ENCODE assay signal across 8 cellular contexts in the genomic region with DNA sequence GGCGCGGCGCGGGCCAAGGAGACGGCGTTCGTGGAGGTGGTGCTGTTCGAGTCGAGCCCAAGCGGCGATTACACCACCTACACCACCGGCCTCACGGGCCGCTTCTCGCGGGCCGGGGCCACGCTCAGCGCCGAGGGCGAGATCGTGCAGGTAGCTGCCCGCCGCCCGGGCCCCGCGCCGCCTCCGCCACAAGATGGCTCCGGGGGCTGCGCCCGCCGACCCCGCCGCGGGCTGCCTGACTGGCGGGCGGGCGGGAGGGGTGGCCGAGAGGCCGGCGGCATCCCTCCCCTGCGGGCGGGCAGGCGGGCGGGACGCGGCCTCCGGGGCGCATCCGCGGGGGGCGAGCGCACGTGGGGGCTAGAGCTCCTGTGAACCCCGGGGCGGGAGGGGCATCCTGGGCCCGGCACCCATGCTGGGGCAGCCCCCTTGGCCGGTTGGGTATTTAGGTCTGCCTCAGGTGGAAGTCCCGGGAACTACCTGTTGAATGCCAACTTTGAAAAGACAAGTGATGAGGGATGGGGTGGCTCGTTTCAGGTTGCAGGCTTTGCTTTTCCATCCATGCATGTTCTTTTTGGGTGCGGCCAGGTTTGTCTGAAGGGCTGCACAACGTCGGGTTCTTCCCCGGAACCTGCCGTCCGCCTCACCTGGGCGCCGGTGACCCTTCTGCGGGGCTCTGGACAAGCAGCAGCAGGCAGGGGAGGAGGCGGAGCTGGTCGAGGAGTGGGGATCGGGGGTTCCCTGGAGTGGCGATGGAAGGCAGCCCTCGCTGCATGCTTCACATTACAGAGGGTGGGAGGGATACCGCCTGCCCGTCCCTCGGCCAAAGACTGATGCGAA. TPM values are rescaled to one million over a fixed set of nuclear protein-coding genes. Genes with fewer than 3 reads are reported as not detected.
DNase-seq lines count a peak whose midpoint lies in the region; ATAC-seq and TF ChIP-seq lines count a peak whose summit lies in the region.

No MANE protein-coding gene starts in this region.

- no peak for TF ChIP-seq POLR2A in GM18505 (IDR thresholded peaks at IDR 0.05; ENCODE audit: borderline replicate concordance, extremely low read depth, insufficient read depth, insufficient read length)

- H3K4me1 Mint-ChIP-seq in naive thymus-derived CD4-positive, alpha-beta T cell, result peaks cover 13 to 29% (median 21%) of the 10 kb centered on the region in 7 donors

- CTCF ChIA-PET in naive thymus-derived CD4-positive, alpha-beta T cell (lab: Charles Lee), result no interaction called here

- H3K36me3 ChIP-seq in naive thymus-derived CD4-positive, alpha-beta T cell (ENCODE audit: control insufficient read depth in 2 of 3, insufficient read depth in 3 of 3, low read length in 3 of 3), result no peaks in the 10 kb centered on the region
- no peaks in the 10 kb centered on the region for H3K36me3 ChIP-seq in urinary bladder (ENCODE audit: insufficient read depth)

- peaks cover 8 to 74% (median 16%) of the 10 kb centered on the region in 5 donors for H3K27me3 Mint-ChIP-seq in naive thymus-derived CD4-positive, alpha-beta T cell

- ATAC-seq in GM18505 (IDR thresholded peaks at IDR 0.05; ENCODE audit: unreplicated experiment), result peak; percentile 15
- ATAC-seq in naive thymus-derived CD4-positive, alpha-beta T cell, result peak; percentile 1
- ATAC-seq in GM19395 (IDR thresholded peaks at IDR 0.05; ENCODE audit: unreplicated experiment), result no peak

- POLR2A ChIA-PET in naive thymus-derived CD4-positive, alpha-beta T cell (lab: Charles Lee), result interaction anchor here (1.0 to 1.5 kb wide), 3 partner anchors 10 to 76 kb away, joined by 3 to 4 read pairs (median 3); no protein-coding TSS in a partner anchor

- no peak overlapping the region for H3K27ac ChIP-seq in naive thymus-derived CD4-positive, alpha-beta T cell (ENCODE audit: low read depth, low read length)
- H3K27ac ChIP-seq in urinary bladder (ENCODE audit: low read depth), result peak overlapping the region; percentile 32

- H3K27ac Mint-ChIP-seq in naive thymus-derived CD4-positive, alpha-beta T cell, result peak overlapping the region in 2 of 9 donors; percentile 29 to 43

- H3K9me3 ChIP-seq in naive thymus-derived CD4-positive, alpha-beta T cell (ENCODE audit: control insufficient read depth in 2 of 3, low read length in 3 of 3), result no peaks in the 10 kb centered on the region

- H3K9me3 Mint-ChIP-seq in naive thymus-derived CD4-positive, alpha-beta T cell, result peaks cover 0 to 2% (median 0%) of the 10 kb centered on the region in 11 donors

- peaks cover 0 to 3% of the 10 kb centered on the region in 2 donors for H3K27me3 ChIP-seq in naive thymus-derived CD4-positive, alpha-beta T cell (ENCODE audit: control insufficient read depth in 2 of 2, insufficient read depth in 2 of 2, low read length in 2 of 2)

- TF ChIP-seq CTCF in epithelial cell of esophagus (IDR thresholded peaks at IDR 0.05; ENCODE audit: insufficient read depth, low read depth, low read length, missing control alignments), result peak; percentile 29

- no peak for DNase-seq in Jurkat, Clone E6-1 (ENCODE audit: low read depth, low spot score)
- DNase-seq in activated CD8-positive, alpha-beta memory T cell treated with anti-CD3 and anti-CD28 coated beads for 24 hours, result peak; percentile 73
- DNase-seq in epithelial cell of esophagus (ENCODE audit: low read depth) (peak; percentile 64), SIG-M5 treated with dmso at 0.1 percent for 504 hours (lab: John Stamatoyannopoulos, UW; ENCODE audit: unreplicated experiment) (no peak)
- peak; percentile 18 to 57 (median 42) for DNase-seq in naive thymus-derived CD4-positive, alpha-beta T cell

- no peaks in the 10 kb centered on the region for H3K36me3 Mint-ChIP-seq in naive thymus-derived CD4-positive, alpha-beta T cell

- intact Hi-C loops in naive thymus-derived CD4-positive, alpha-beta T cell (cut with micrococcal nuclease), result loop anchor here (1.0 to 10.0 kb wide), 11 partner anchors 15 to 883 kb away; partner anchors contain the start of genes HSCB (in 2 of the 2), CCDC117 (in 1 of the 2), EWSR1 (in 1 of the 2) and UQCR10 (in 1 of the 2)

- peak overlapping the region; percentile 53 for H3K4me3 ChIP-seq in Jurkat, Clone E6-1 (ENCODE audit: low read length)
- H3K4me3 ChIP-seq in epithelial cell of esophagus (ENCODE audit: low read length) (peak overlapping the region; percentile 61), urinary bladder (ENCODE audit: low read depth, low read length) (peak overlapping the region; percentile 94)
- H3K4me3 ChIP-seq in naive thymus-derived CD4-positive, alpha-beta T cell (ENCODE audit: low read length), result peak overlapping the region; percentile 41

- H3K4me1 ChIP-seq in naive thymus-derived CD4-positive, alpha-beta T cell (ENCODE audit: control insufficient read depth in 2 of 2, insufficient read depth in 2 of 2, low read length in 2 of 2), result peaks cover 8 to 12% of the 10 kb centered on the region in 2 donors
- H3K4me1 ChIP-seq in urinary bladder (ENCODE audit: insufficient read depth), result no peaks in the 10 kb centered on the region

- peak overlapping the region; percentile 40 to 90 (median 78) for H3K4me3 Mint-ChIP-seq in naive thymus-derived CD4-positive, alpha-beta T cell

- WGBS in urinary bladder, result 3% methylated on average over 79 of the region's 79 CpGs

RNA-seq across cellular contexts. Expression of gene ZNRF3, which starts 0.8 kb away (rescaled TPM):
- 2.8 TPM for polyA plus RNA-seq in Jurkat, Clone E6-1 (2012; ENCODE audit: insufficient read depth, insufficient read length)
- total RNA-seq in naive thymus-derived CD4-positive, alpha-beta T cell, result under 1 TPM; 0.59 to 0.98 (median 0.70) TPM
- polyA plus RNA-seq in naive thymus-derived CD4-positive, alpha-beta T cell, result under 1 TPM; 0.22 to 0.62 TPM
- total RNA-seq in urinary bladder, result 7.4 TPM
- 8.7 TPM for polyA plus RNA-seq in urinary bladder

Comparison
In these comparisons a context has a peak if more than half of its experiments do, and no peak if none do; other contexts are left out.
1. DNase-seq: peak in activated CD8-positive, alpha-beta memory T cell treated with anti-CD3 and anti-CD28 coated beads for 24 hours (single experiment), epithelial cell of esophagus (single experiment) and naive thymus-derived CD4-positive, alpha-beta T cell (9 of 9); none in Jurkat, Clone E6-1 (single experiment) and SIG-M5 treated with dmso at 0.1 percent for 504 hours (single experiment).
2. H3K4me3 ChIP-seq: peak in every context shown above with its lines; median percentile 94 in urinary bladder; 61 in epithelial cell of esophagus; 53 in Jurkat, Clone E6-1; 41 in naive thymus-derived CD4-positive, alpha-beta T cell.